In genomic region chr1:228543396-228543795, GRCh38 we compare ENCODE assay signal across 25 cellular contexts.
"Had no signal": no experiment of that assay in that cellular context is flagged by ENCODE, and none has a peak within 500 bp of the region (broad histone marks: within the 10 kb centered on the region; RNA-seq: fewer than 3 reads in every experiment).

No MANE protein-coding gene starts in this region.

- DNase-seq: activated CD4-positive, alpha-beta memory T cell treated with anti-CD3 and anti-CD28 coated beads, Interleukin-2, amount 10 ng/mL, durations not matched to agents 7 days and 5 days; activated CD4-positive, alpha-beta T cell treated with anti-CD3 and anti-CD28 coated beads for 36 hours; activated CD4-positive, alpha-beta T cell treated with anti-CD3 and anti-CD28 coated beads, Interleukin-2, amount 50 U/mL, for 1 hour; activated naive CD4-positive, alpha-beta T cell treated with anti-CD3 and anti-CD28 coated beads, Interleukin-2, amount 50 U/mL, for 16 hours; activated naive CD8-positive, alpha-beta T cell treated with anti-CD3 and anti-CD28 coated beads, Interleukin-2, amount 10 ng/mL, durations not matched to agents 7 days and 5 days; activated T-cell treated with anti-CD3 and anti-CD28 coated beads for 4 hours; activated T-cell treated with anti-CD3 and anti-CD28 coated beads, Interleukin-2, amount 50 U/mL, for 72 hours; adrenal gland; aorta; caudate nucleus; Karpas-422; NCI-H187 treated with DMSO at 0.1 percent for 48 hours; NCI-H2081 treated with DMSO at 0.1 percent for 48 hours; NCI-H446; NCI-H524 treated with DMSO at 0.1 percent for 48 hours; NCI-H774; Right ventricle myocardium superior; SJCRH30; SK-N-SH; T-helper 1 cell had no signal

- ATAC-seq: activated CD4-positive, alpha-beta T cell treated with anti-CD3 and anti-CD28 coated beads for 36 hours; activated T-cell treated with anti-CD3 and anti-CD28 coated beads, Interleukin-2, amount 50 U/mL, for 72 hours; Panc1 had no signal

- H3K4me1 ChIP-seq: adrenal gland, breast epithelium, SJCRH30 had no signal

- H3K9ac ChIP-seq: SK-N-SH had no signal

- H3K27me3 Mint-ChIP-seq: activated CD4-positive, alpha-beta memory T cell treated with anti-CD3 and anti-CD28 coated beads, Interleukin-2, amount 10 ng/mL, durations not matched to agents 7 days and 5 days; activated naive CD8-positive, alpha-beta T cell treated with anti-CD3 and anti-CD28 coated beads, Interleukin-2, amount 10 ng/mL, durations not matched to agents 7 days and 5 days had no signal

- H3K4me2 ChIP-seq: SK-N-SH had no signal

- H3K27ac Mint-ChIP-seq: activated CD4-positive, alpha-beta memory T cell treated with anti-CD3 and anti-CD28 coated beads, Interleukin-2, amount 10 ng/mL, durations not matched to agents 7 days and 5 days; activated CD4-positive, alpha-beta T cell treated with anti-CD3 and anti-CD28 coated beads for 36 hours; activated naive CD8-positive, alpha-beta T cell treated with anti-CD3 and anti-CD28 coated beads, Interleukin-2, amount 10 ng/mL, durations not matched to agents 7 days and 5 days; activated T-cell treated with anti-CD3 and anti-CD28 coated beads, Interleukin-2, amount 50 U/mL, for 72 hours; activated T-helper 2 cell treated with anti-CD3 and anti-CD28 coated beads, Interferon-gamma antibody, Interleukin-2, Interleukin-4, amounts not matched to agents 10 μg/mL and 5 μg/mL and 100 μg/mL, durations not matched to agents 14 hours and 24 hours and 36 hours had no signal

- H3K9me3 ChIP-seq: adrenal gland, breast epithelium, SJCRH30, SK-N-SH had no signal

- H3K27ac ChIP-seq: adrenal gland, breast epithelium, RWPE1, SJCRH30, VCaP had no signal

- H3K36me3 ChIP-seq: adrenal gland, breast epithelium, SJCRH30 had no signal

- H3K36me3 Mint-ChIP-seq: activated naive CD8-positive, alpha-beta T cell treated with anti-CD3 and anti-CD28 coated beads, Interleukin-2, amount 10 ng/mL, durations not matched to agents 7 days and 5 days had no signal

- H3K4me3 Mint-ChIP-seq: activated CD4-positive, alpha-beta memory T cell treated with anti-CD3 and anti-CD28 coated beads, Interleukin-2, amount 10 ng/mL, durations not matched to agents 7 days and 5 days; activated CD4-positive, alpha-beta T cell treated with anti-CD3 and anti-CD28 coated beads for 36 hours; activated naive CD8-positive, alpha-beta T cell treated with anti-CD3 and anti-CD28 coated beads, Interleukin-2, amount 10 ng/mL, durations not matched to agents 7 days and 5 days; activated T-cell treated with anti-CD3 and anti-CD28 coated beads, Interleukin-2, amount 50 U/mL, for 72 hours had no signal

- H3K4me3 ChIP-seq: adrenal gland, breast epithelium, SJCRH30 had no signal

- H3K4me1 Mint-ChIP-seq: activated CD4-positive, alpha-beta memory T cell treated with anti-CD3 and anti-CD28 coated beads, Interleukin-2, amount 10 ng/mL, durations not matched to agents 7 days and 5 days; activated CD4-positive, alpha-beta T cell treated with anti-CD3 and anti-CD28 coated beads for 36 hours; activated naive CD8-positive, alpha-beta T cell treated with anti-CD3 and anti-CD28 coated beads, Interleukin-2, amount 10 ng/mL, durations not matched to agents 7 days and 5 days had no signal

- H3K27me3 ChIP-seq: breast epithelium, SJCRH30 had no signal

- H3K9me3 Mint-ChIP-seq: activated naive CD8-positive, alpha-beta T cell treated with anti-CD3 and anti-CD28 coated beads, Interleukin-2, amount 10 ng/mL, durations not matched to agents 7 days and 5 days had no signal

- H3K9me2 ChIP-seq: SK-N-SH had no signal
